In the genomic region with DNA sequence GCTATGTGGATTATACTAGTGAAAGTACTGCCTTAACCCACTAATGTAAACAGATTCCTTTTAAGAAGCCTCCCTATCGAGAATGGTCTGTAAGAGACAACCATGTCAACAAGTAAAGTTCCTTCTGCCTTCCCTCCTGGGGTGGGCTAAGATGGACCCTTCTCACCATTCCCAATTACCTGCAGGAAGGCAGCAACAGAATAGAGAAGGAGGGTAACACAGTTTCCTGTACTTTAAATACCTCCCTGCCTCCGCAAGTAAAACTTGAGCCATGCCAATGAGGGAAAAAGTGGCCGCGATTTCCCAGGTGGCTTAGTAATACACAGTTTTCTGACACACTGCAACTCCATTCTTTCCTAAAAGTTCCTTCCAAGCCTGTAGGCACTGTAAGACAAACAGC, we compare ENCODE assay signal across 20 cellular contexts. TPM values are rescaled to one million over a fixed set of nuclear protein-coding genes. Genes with fewer than 3 reads are reported as not detected.
DNase-seq lines count a peak whose midpoint lies in the region; ATAC-seq and TF ChIP-seq lines count a peak whose summit lies in the region.
"Had no signal": no experiment of that assay in that cellular context is flagged by ENCODE, and none has a peak within 500 bp of the region (broad histone marks: within the 10 kb centered on the region; RNA-seq: fewer than 3 reads in every experiment).

No MANE protein-coding gene starts in this region.

- TF ChIP-seq EP300 in stomach (IDR thresholded peaks at IDR 0.05): no peak

- no peak for TF ChIP-seq CTCF in endodermal cell (conservative IDR thresholded peaks at IDR 0.05)
- no peak for TF ChIP-seq CTCF in stomach (IDR thresholded peaks at IDR 0.05)

- no peak overlapping the region for H3K4me3 Mint-ChIP-seq in endodermal cell
- H3K4me3 Mint-ChIP-seq: CD14-positive monocyte; CD8-positive, alpha-beta T cell had no signal

- peaks cover 3% of the 10 kb centered on the region for H3K36me3 Mint-ChIP-seq in endodermal cell (ENCODE audit: low read depth)
- H3K36me3 Mint-ChIP-seq: CD14-positive monocyte; CD8-positive, alpha-beta T cell had no signal

- H3K9ac ChIP-seq in NT2/D1 (ENCODE audit: insufficient read length, low read depth): peak overlapping the region; percentile 8
- H3K9ac ChIP-seq in endodermal cell (ENCODE audit: extremely low read depth, low read length, poor library complexity, severe bottlenecking): no peak overlapping the region

- no peak for TF ChIP-seq POLR2A in stomach (IDR thresholded peaks at IDR 0.05)

- H3K27ac ChIP-seq in endodermal cell (ENCODE audit: low read depth, low read length) (no peak overlapping the region), stomach (peak overlapping the region in 3 of 5 donors; percentile 3 to 23 (median 5))
- H3K27ac ChIP-seq: A549 had no signal

- H3K36me3 ChIP-seq in NT2/D1 (ENCODE audit: insufficient read depth, insufficient read length, low read length) (no peaks in the 10 kb centered on the region), endodermal cell (ENCODE audit: control insufficient read depth, insufficient read depth, low read length) (no peaks in the 10 kb centered on the region), stomach (no peaks in the 10 kb centered on the region)
- H3K36me3 ChIP-seq: BE2C had no signal

- H3K4me1 ChIP-seq in NT2/D1 (ENCODE audit: insufficient read depth, insufficient read length) (peaks cover 3% of the 10 kb centered on the region), endodermal cell (ENCODE audit: control insufficient read depth, insufficient read depth, low read length) (peaks cover 8% of the 10 kb centered on the region), stomach (peaks cover 12 to 47% (median 37%) of the 10 kb centered on the region in 4 donors)
- H3K4me1 ChIP-seq: A549 had no signal

- ATAC-seq in stimulated activated naive CD8-positive, alpha-beta T cell treated with anti-CD3 and anti-CD28 coated beads, Interleukin-15, Interleukin-2, amounts not matched to agents 100 U/mL and 50 U/mL, for 24 hours: no peak
- ATAC-seq in GM19467 (IDR thresholded peaks at IDR 0.05; ENCODE audit: unreplicated experiment) (no peak), GM19023 (IDR thresholded peaks at IDR 0.05; ENCODE audit: unreplicated experiment) (no peak)
- ATAC-seq: A549; CD8-positive, alpha-beta T cell; HCT116 had no signal

- peaks cover 59% of the 10 kb centered on the region for H3K27me3 Mint-ChIP-seq in endodermal cell (ENCODE audit: insufficient read depth)

- peaks cover 20% of the 10 kb centered on the region for H3K4me1 Mint-ChIP-seq in endodermal cell
- H3K4me1 Mint-ChIP-seq: CD14-positive monocyte had no signal

- H3K9me3 Mint-ChIP-seq in endodermal cell: no peaks in the 10 kb centered on the region
- H3K9me3 Mint-ChIP-seq: CD8-positive, alpha-beta T cell had no signal

- H3K27me3 ChIP-seq in NT2/D1 (ENCODE audit: insufficient read depth, insufficient read length) (no peaks in the 10 kb centered on the region), endodermal cell (ENCODE audit: control insufficient read depth, insufficient read depth, low read length, poor library complexity, severe bottlenecking) (peaks cover 44% of the 10 kb centered on the region), stomach (no peaks in the 10 kb centered on the region)
- H3K27me3 ChIP-seq: BE2C had no signal

- 65 to 100% methylated on average over 1 to 4 of the region's 4 CpGs for WGBS in endodermal cell (ENCODE audit: insufficient coverage in 1 of 2, insufficient read length in 1 of 2), 2 experiments
- WGBS in stomach, 5 donors: 35 to 52% (median 46%) methylated on average over 4 of the region's 4 CpGs

- H3K9me3 ChIP-seq in NT2/D1 (ENCODE audit: insufficient read depth, low read length): no peaks in the 10 kb centered on the region
- no peaks in the 10 kb centered on the region for H3K9me3 ChIP-seq in endodermal cell (ENCODE audit: control insufficient read depth, low read length)
- H3K9me3 ChIP-seq in stomach: no peaks in the 10 kb centered on the region
- H3K9me3 ChIP-seq: A549, BE2C had no signal

- no peak overlapping the region for H3K4me3 ChIP-seq in NT2/D1 (ENCODE audit: insufficient read length, low read depth)
- no peak overlapping the region for H3K4me3 ChIP-seq in endodermal cell (ENCODE audit: low read length)
- H3K4me3 ChIP-seq in stomach: no peak overlapping the region
- H3K4me3 ChIP-seq: A549 had no signal

- DNase-seq in NCI-H510A treated with DMSO at 0.1 percent for 48 hours (lab: John Stamatoyannopoulos, UW): peak; percentile 64
- no peak for DNase-seq in NCI-H510A (lab: John Stamatoyannopoulos, UW)
- no peak for DNase-seq in NT2/D1 (ENCODE audit: low read depth, low spot score)
- DNase-seq in endodermal cell: peak; percentile 62
- DNase-seq in stomach: no peak
- no peak for DNase-seq in stimulated activated naive CD8-positive, alpha-beta T cell treated with anti-CD3 and anti-CD28 coated beads, Interleukin-15, Interleukin-2, amounts not matched to agents 100 U/mL and 50 U/mL, for 24 hours
- DNase-seq: BE2C; CD8-positive, alpha-beta T cell; COR-L47; DMS153; GF-D8; GOT3; IMR-90; KBM-7 had no signal

- intact Hi-C loops in stomach (cut with DNase I; ENCODE audit: low total_unique reads): no loop called here

- H3K27ac Mint-ChIP-seq in endodermal cell: no peak overlapping the region
- H3K27ac Mint-ChIP-seq: CD14-positive monocyte; CD8-positive, alpha-beta T cell had no signal

RNA-seq across cellular contexts. Expression of a gene that starts 45.2 kb away (rescaled TPM):
- 1 to 10 TPM; 4.8 to 8.5 TPM for total RNA-seq in endodermal cell
- 52.5 TPM for polyA plus RNA-seq in endodermal cell (2013, experiment 1 of 2)
- polyA plus RNA-seq in endodermal cell (2013, experiment 2 of 2): 50.3 TPM
- 100 to 1,000 TPM in 1 of 5 donors, 10 to 100 TPM in 2, 1 to 10 TPM in 2; 7.2 to 169 (median 14.2) TPM for total RNA-seq in stomach
- 10 to 100 TPM in 1 of 3 donors, 1 to 10 TPM in 2; 6.4 to 12.4 (median 9.8) TPM for polyA plus RNA-seq in stomach
- total RNA-seq: CD8-positive, alpha-beta T cell; IMR-90 had no signal
- polyA plus RNA-seq: AG04450, CD14-positive monocyte, IMR-90 had no signal

Comparison
In these comparisons a context has a peak if more than half of its experiments do, and no peak if none do; other contexts are left out.
1. DNase-seq: peak in NCI-H510A treated with DMSO at 0.1 percent for 48 hours (single experiment) and endodermal cell (single experiment); none in NCI-H510A (single experiment), NT2/D1 (single experiment), stomach (single experiment) and stimulated activated naive CD8-positive, alpha-beta T cell treated with anti-CD3 and anti-CD28 coated beads, Interleukin-15, Interleukin-2, amounts not matched to agents 100 U/mL and 50 U/mL, for 24 hours (single experiment).